ENCODE assay signal across 8 cellular contexts in genomic region chr2:200963129-200963917, GRCh38. TPM values are rescaled to one million over a fixed set of nuclear protein-coding genes. Genes with fewer than 3 reads are reported as not detected.
DNase-seq lines count a peak whose midpoint lies in the region; ATAC-seq and TF ChIP-seq lines count a peak whose summit lies in the region.

Gene ORC2, minus strand, starts transcription at chr2:200963660. Its CDS starts 5,537 bp downstream, at chr2:200958123.

- CTCF ChIA-PET in Panc1 (lab: Charles Lee), result interaction anchor here (0.7 to 1.4 kb wide), 2 partner anchors 96 to 106 kb away, joined by 4 to 8 read pairs; no protein-coding TSS in a partner anchor

- H3K27me3 ChIP-seq in DND-41 (ENCODE audit: insufficient read depth, low read length, poor library complexity), result no peaks in the 10 kb centered on the region
- H3K27me3 ChIP-seq in KMS-11 (ENCODE audit: insufficient read depth, low read depth), result no peaks in the 10 kb centered on the region
- no peaks in the 10 kb centered on the region for H3K27me3 ChIP-seq in Panc1 (ENCODE audit: control insufficient read depth, insufficient read depth, low read length)
- H3K27me3 ChIP-seq in muscle layer of colon (ENCODE audit: control insufficient read depth in 1 of 2, insufficient read depth in 2 of 2, low read length in 2 of 2), result no peaks in the 10 kb centered on the region

- BruUV-seq in Panc1 (replicated peaks; lab: Mats Ljungman, UMichigan), result no TSS peak

- H3K27ac ChIP-seq in DND-41 (ENCODE audit: low read length) (peak within 1 kb of the TSS; percentile 89), KMS-11 (peak within 1 kb of the TSS; percentile 74), Panc1 (ENCODE audit: low read length) (peak within 1 kb of the TSS; percentile 94), muscle layer of colon (ENCODE audit: low read depth, low read length) (peak within 1 kb of the TSS; percentile 79)

- TF ChIP-seq CTCF in DND-41 (IDR thresholded peaks at IDR 0.05; ENCODE audit: borderline replicate concordance, extremely low read depth, low read length, poor library complexity, severe bottlenecking), result peak; percentile 59
- peak; percentile 62 for TF ChIP-seq CTCF in KMS-11 (conservative IDR thresholded peaks at IDR 0.05; ENCODE audit: low read depth, low read length)
- TF ChIP-seq CTCF in Panc1 (IDR thresholded peaks at IDR 0.05), result peak; percentile 83

- H3K36me3 Mint-ChIP-seq in activated T-cell treated with anti-CD3 and anti-CD28 coated beads, Interleukin-2, amount 50 U/mL, for 4 hours (ENCODE audit: insufficient read depth), result peaks cover 10% of the 10 kb centered on the region

- H2AFZ ChIP-seq in DND-41 (ENCODE audit: low read depth, low read length) (peak within 1 kb of the TSS; percentile 99), KMS-11 (ENCODE audit: low read depth) (peak within 1 kb of the TSS; percentile 64)

- no peaks in the 10 kb centered on the region for H3K27me3 Mint-ChIP-seq in activated T-cell treated with anti-CD3 and anti-CD28 coated beads, Interleukin-2, amount 50 U/mL, for 4 hours (ENCODE audit: low read depth)

- H3K4me1 ChIP-seq in DND-41 (ENCODE audit: insufficient read depth, low read length), result peaks cover 46% of the 10 kb centered on the region
- peaks cover 67% of the 10 kb centered on the region for H3K4me1 ChIP-seq in KMS-11 (ENCODE audit: low read depth, poor library complexity, severe bottlenecking)
- H3K4me1 ChIP-seq in Panc1 (ENCODE audit: control insufficient read depth, insufficient read depth, low read length), result peaks cover 10% of the 10 kb centered on the region
- peaks cover 14% of the 10 kb centered on the region for H3K4me1 ChIP-seq in muscle layer of colon (ENCODE audit: insufficient read depth, low read length)

- H3K36me3 ChIP-seq in DND-41 (ENCODE audit: insufficient read depth, low read length) (peaks cover 35% of the 10 kb centered on the region), KMS-11 (ENCODE audit: insufficient read depth) (no peaks in the 10 kb centered on the region), Panc1 (ENCODE audit: control insufficient read depth, insufficient read depth, low read length) (peaks cover 2% of the 10 kb centered on the region; the same call in 1 of the 2 replicates), muscle layer of colon (ENCODE audit: insufficient read depth, low read length) (peaks cover 7% of the 10 kb centered on the region)

- H3K9ac ChIP-seq in DND-41 (ENCODE audit: low read depth, low read length) (peak within 1 kb of the TSS; percentile 93), KMS-11 (peak within 1 kb of the TSS; percentile 70; the same call in 1 of the 2 replicates), muscle layer of colon (ENCODE audit: low read length) (peak within 1 kb of the TSS; percentile 83)

- peaks cover 63% of the 10 kb centered on the region for H3K4me1 Mint-ChIP-seq in activated T-cell treated with anti-CD3 and anti-CD28 coated beads, Interleukin-2, amount 50 U/mL, for 4 hours (ENCODE audit: low read depth)

- peaks cover 63% of the 10 kb centered on the region for H3K79me2 ChIP-seq in DND-41 (ENCODE audit: insufficient read depth, low read length)
- H3K79me2 ChIP-seq in KMS-11 (ENCODE audit: insufficient read depth, low read depth), result peaks cover 33% of the 10 kb centered on the region

- H3K9me3 Mint-ChIP-seq in activated T-cell treated with anti-CD3 and anti-CD28 coated beads, Interleukin-2, amount 50 U/mL, for 4 hours, result no peaks in the 10 kb centered on the region

- H3K9me3 ChIP-seq in DND-41 (ENCODE audit: insufficient read depth, low read length, severe bottlenecking), result no peaks in the 10 kb centered on the region
- no peaks in the 10 kb centered on the region for H3K9me3 ChIP-seq in Panc1 (ENCODE audit: control insufficient read depth, insufficient read depth, low read depth, low read length)
- H3K9me3 ChIP-seq in muscle layer of colon (ENCODE audit: low read length), result no peaks in the 10 kb centered on the region

- intact Hi-C loops in Panc1 (cut with micrococcal nuclease; ENCODE audit: unreplicated experiment), result loop anchor here (5.0 kb wide), 1 partner anchor 104 kb away; no protein-coding TSS in a partner anchor

- DNase-seq in DND-41 (peak; percentile 95), Panc1 (ENCODE audit: low read depth, low spot score) (peak; percentile 78)
- DNase-seq in activated T-cell treated with anti-CD3 and anti-CD28 coated beads, Interleukin-2, amount 50 U/mL, for 4 hours, result peak; percentile 88
- DNase-seq in stimulated activated CD8-positive, alpha-beta memory T cell treated with anti-CD3 and anti-CD28 coated beads, Interleukin-7, amount 100 ng/mL, for 24 hours (ENCODE audit: low read depth), result peak; percentile 80

- ATAC-seq in DND-41 (ENCODE audit: insufficient read depth, low read depth) (peak; percentile 95), GM21737 (IDR thresholded peaks at IDR 0.05; ENCODE audit: unreplicated experiment) (peak; percentile 95), Panc1 (peak; percentile 98), esophagus mucosa (peak; percentile 99)
- peak; percentile 97 to 98 for ATAC-seq in activated T-cell treated with anti-CD3 and anti-CD28 coated beads, Interleukin-2, amount 50 U/mL, for 4 hours

- H3K4me3 Mint-ChIP-seq in activated T-cell treated with anti-CD3 and anti-CD28 coated beads, Interleukin-2, amount 50 U/mL, for 4 hours, result peak within 1 kb of the TSS; percentile 91

- POLR2A ChIA-PET in Panc1 (lab: Charles Lee), result interaction anchor here (0.6 to 1.7 kb wide), 5 partner anchors 55 to 270 kb away, joined by 3 to 11 read pairs (median 5); partner anchors contain the start of gene NIF3L1

- peak within 1 kb of the TSS; percentile 96 for H3K4me2 ChIP-seq in DND-41 (ENCODE audit: insufficient read depth, low read length)
- H3K4me2 ChIP-seq in KMS-11, result peak within 1 kb of the TSS; percentile 68

- H3K4me3 ChIP-seq in DND-41 (ENCODE audit: low read depth in 1 of 2, low read length in 2 of 2), result peak within 1 kb of the TSS; percentile 97 to 98
- peak within 1 kb of the TSS; percentile 60 for H3K4me3 ChIP-seq in KMS-11 (IDR thresholded peaks at IDR 0.05; ENCODE audit: insufficient read depth, low read depth, low read length)
- peak within 1 kb of the TSS; percentile 81 to 98 for H3K4me3 ChIP-seq in Panc1 (ENCODE audit: low read depth in 2 of 2, low read length in 2 of 2)
- H3K4me3 ChIP-seq in muscle layer of colon (ENCODE audit: low read depth in 1 of 2, low read length in 2 of 2), result peak within 1 kb of the TSS; percentile 88 to 95

- H4K20me1 ChIP-seq in DND-41 (ENCODE audit: insufficient read depth, low read length) (peaks cover 10% of the 10 kb centered on the region), KMS-11 (ENCODE audit: insufficient read depth) (no peaks in the 10 kb centered on the region)

- in situ Hi-C loops in Panc1 (cut with HindIII; ENCODE audit: low pct_unique_long_range_greater_than_20kb, low sequenced_read_pairs), result no loop called here

RNA-seq across cellular contexts. Expression of gene ORC2, which starts in this region (rescaled TPM):
- total RNA-seq in Panc1 (2021; ENCODE audit: unreplicated experiment) (41.8 TPM), esophagus mucosa (21.8 TPM)
- 17.7 TPM for polyA plus RNA-seq in Panc1 (2012; ENCODE audit: insufficient read length)
- total RNA-seq in activated T-cell treated with anti-CD3 and anti-CD28 coated beads, Interleukin-2, amount 50 U/mL, for 4 hours, result 10 to 100 TPM; 42.7 to 52.4 (median 45.9) TPM

Comparison
In these comparisons a context has a peak if more than half of its experiments do, and no peak if none do; other contexts are left out.
1. Peak in every context shown above with its lines: DNase-seq, ATAC-seq, H3K4me3 ChIP-seq and H3K27ac ChIP-seq.